Comparison of ENCODE assay signal across 11 cellular contexts in genomic region chr3:59253523-59253922, GRCh38.
"Had no signal": no experiment of that assay in that cellular context is flagged by ENCODE, and none has a peak within 500 bp of the region (broad histone marks: within the 10 kb centered on the region; RNA-seq: fewer than 3 reads in every experiment).

No MANE protein-coding gene starts in this region.

- FAIRE-seq: H1, H54 had no signal

- H3K4me3 ChIP-seq: GM23248, GM23338, HAP-1 had no signal

- H3K4me2 ChIP-seq: GM23338 had no signal

- H3K36me3 ChIP-seq: HAP-1 had no signal

- H3K9me3 Mint-ChIP-seq: GM23338, H9, HFFc6 had no signal

- H2AFZ ChIP-seq: GM23248, GM23338 had no signal

- ATAC-seq: GM23338, HCT116 had no signal

- H3K27ac ChIP-seq: GM23248 had no signal

- H3K4me1 ChIP-seq: HAP-1 had no signal

- H3K4me3 Mint-ChIP-seq: GM23338, H9, HFFc6 had no signal

- H3K27ac Mint-ChIP-seq: GM23338, HFFc6 had no signal

- H3K9me3 ChIP-seq: HAP-1 had no signal

- H3K9ac ChIP-seq: GM23248 had no signal

- DNase-seq: GM23248, GOT3, H7, H9, HCEC 1CT, HFFc6 had no signal
